ENCODE assay signal across 8 cellular contexts in genomic region chr11:44094260-44094868, GRCh38. TPM values are rescaled to one million over a fixed set of nuclear protein-coding genes. Genes with fewer than 3 reads are reported as not detected.
DNase-seq lines count a peak whose midpoint lies in the region; ATAC-seq and TF ChIP-seq lines count a peak whose summit lies in the region.

No MANE protein-coding gene starts in this region.

- H2BK20ac ChIP-seq in IMR-90 (ENCODE audit: low read depth, low read length) = no peak overlapping the region

- H2BK120ac ChIP-seq in IMR-90 (ENCODE audit: low read depth, low read length) = no peak overlapping the region

- no peak overlapping the region for H3K4me3 Mint-ChIP-seq in endodermal cell

- H3K27ac ChIP-seq in IMR-90 (ENCODE audit: insufficient read depth, low read length) = no peak overlapping the region
- no peak overlapping the region for H3K27ac ChIP-seq in endodermal cell (ENCODE audit: low read depth, low read length)

- peak; percentile 73 for TF ChIP-seq CTCF in GM12874 (IDR thresholded peaks at IDR 0.05; ENCODE audit: insufficient read depth, low read depth, low read length)
- TF ChIP-seq CTCF in IMR-90 (conservative IDR thresholded peaks at IDR 0.05; ENCODE audit: low read depth, low read length) = peak; percentile 80
- peak; percentile 89 for TF ChIP-seq CTCF in endodermal cell (conservative IDR thresholded peaks at IDR 0.05)

- CTCF ChIA-PET in IMR-90 (lab: Yijun Ruan, JAX) = interaction anchor here (0.6 to 3.5 kb wide), 13 partner anchors 9 to 443 kb away, joined by 3 to 29 read pairs (median 4); no protein-coding TSS in a partner anchor

- no peak overlapping the region for H3K18ac ChIP-seq in IMR-90 (ENCODE audit: low read depth, low read length)

- DNase-seq in IMR-90 (peak; percentile 81), NOMO-1 treated with dmso at 0.1 percent for 144 hours (lab: John Stamatoyannopoulos, UW; ENCODE audit: unreplicated experiment) (peak; percentile 1), endodermal cell (peak; percentile 93), midbrain (lab: John Stamatoyannopoulos, UW) (peak; percentile 87)
- peak; percentile 55 to 56 for DNase-seq in activated CD8-positive, alpha-beta memory T cell treated with anti-CD3 and anti-CD28 coated beads for 4 hours (ENCODE audit: low read depth in 2 of 2)
- peak; percentile 56 for DNase-seq in stimulated activated CD8-positive, alpha-beta memory T cell treated with anti-CD3 and anti-CD28 coated beads, Interleukin-4, amount 100 ng/mL, for 24 hours (ENCODE audit: low read depth)

- peaks cover 8% of the 10 kb centered on the region for H3K36me3 Mint-ChIP-seq in endodermal cell (ENCODE audit: low read depth)

- H3K79me1 ChIP-seq in IMR-90 (ENCODE audit: low read depth in 1 of 2, low read length in 2 of 2) = peaks cover 5 to 22% of the 10 kb centered on the region in 2 experiments

- H2AK5ac ChIP-seq in IMR-90 (ENCODE audit: low read depth, low read length) = no peak overlapping the region

- POLR2A ChIA-PET in IMR-90 (lab: Charles Lee; ENCODE audit: unreplicated experiment) = no interaction called here

- in situ Hi-C loops in IMR-90 (cut with MboI; ENCODE audit: low sequenced_read_pairs) = no loop called here

- no peaks in the 10 kb centered on the region for H3K9me3 ChIP-seq in IMR-90 (ENCODE audit: control insufficient read depth, insufficient read depth, low read length)
- H3K9me3 ChIP-seq in endodermal cell (ENCODE audit: control insufficient read depth, low read length) = peaks cover 6% of the 10 kb centered on the region

- TF ChIP-seq POLR2A in IMR-90 (IDR thresholded peaks at IDR 0.05; ENCODE audit: low read depth, low read length) = no peak

- no CpG with 5 or more reads among the region's 11 CpGs for WGBS in IMR-90 (ENCODE audit: extremely low coverage in 2 of 2, insufficient read length in 1 of 2), 2 experiments
- WGBS in endodermal cell (ENCODE audit: insufficient coverage in 1 of 2, insufficient read length in 1 of 2), 2 experiments = 51 to 56% methylated on average over 7 to 10 of the region's 11 CpGs

- peak; percentile 66 for TF ChIP-seq RAD21 in IMR-90 (IDR thresholded peaks at IDR 0.05; ENCODE audit: low read length)

- no peak overlapping the region for H3K4me3 ChIP-seq in IMR-90 (ENCODE audit: insufficient read depth, low read depth, low read length)
- H3K4me3 ChIP-seq in endodermal cell (ENCODE audit: low read length) = no peak overlapping the region

- H3K14ac ChIP-seq in IMR-90 (replicated peaks; ENCODE audit: low read depth, low read length) = no peak overlapping the region

- peaks cover 8% of the 10 kb centered on the region for H3K9me3 Mint-ChIP-seq in endodermal cell

- no peak overlapping the region for H3K4ac ChIP-seq in IMR-90 (ENCODE audit: low read depth, low read length)

- H3K9ac ChIP-seq in IMR-90 (ENCODE audit: low read depth, low read length) (no peak overlapping the region), endodermal cell (ENCODE audit: extremely low read depth, low read length, poor library complexity, severe bottlenecking) (no peak overlapping the region)

- no peaks in the 10 kb centered on the region for H3K9me1 ChIP-seq in IMR-90 (ENCODE audit: insufficient read depth, low read length)

- H3K23ac ChIP-seq in IMR-90 (ENCODE audit: low read depth, low read length) = no peak overlapping the region

- H3K4me1 Mint-ChIP-seq in endodermal cell = peaks cover 5% of the 10 kb centered on the region

- H3K27ac Mint-ChIP-seq in endodermal cell = no peak overlapping the region

- no TSS peak for BruUV-seq in IMR-90 (replicated peaks; lab: Mats Ljungman, UMichigan)

- H4K5ac ChIP-seq in IMR-90 (ENCODE audit: low read depth, low read length) = no peak overlapping the region

- peaks cover 2% of the 10 kb centered on the region for H3K27me3 Mint-ChIP-seq in endodermal cell (ENCODE audit: insufficient read depth)

- no peak overlapping the region for H3K4me2 ChIP-seq in IMR-90 (ENCODE audit: low read depth, low read length)

- H3K36me3 ChIP-seq in IMR-90 (ENCODE audit: control insufficient read depth, insufficient read depth, low read length) (no peaks in the 10 kb centered on the region), endodermal cell (ENCODE audit: control insufficient read depth, insufficient read depth, low read length) (no peaks in the 10 kb centered on the region)

- H3K27me3 ChIP-seq in IMR-90 (ENCODE audit: control insufficient read depth, insufficient read depth, low read length) = peaks cover 2% of the 10 kb centered on the region; the same call in 1 of the 2 replicates
- no peaks in the 10 kb centered on the region for H3K27me3 ChIP-seq in endodermal cell (ENCODE audit: control insufficient read depth, insufficient read depth, low read length, poor library complexity, severe bottlenecking)

- no peak overlapping the region for H2BK5ac ChIP-seq in IMR-90 (ENCODE audit: low read depth, low read length, poor library complexity, severe bottlenecking)

- no peak overlapping the region for H4K91ac ChIP-seq in IMR-90 (ENCODE audit: insufficient read depth, low read depth, low read length)

- H3K56ac ChIP-seq in IMR-90 (ENCODE audit: extremely low read depth, insufficient read depth, low read length) = no peak overlapping the region

- no peak overlapping the region for H2BK15ac ChIP-seq in IMR-90 (ENCODE audit: low read depth, low read length)

- intact Hi-C loops in IMR-90 (cut with micrococcal nuclease) = loop anchor here (1.0 to 10.0 kb wide), 2 partner anchors 444 to 520 kb away; no protein-coding TSS in a partner anchor

- peaks cover 7% of the 10 kb centered on the region; the same call in 1 of the 2 replicates for H4K20me1 ChIP-seq in IMR-90 (ENCODE audit: insufficient read depth, low read length)

- dilution Hi-C loops in IMR-90 (cut with HindIII; ENCODE audit: low sequenced_read_pairs, unreplicated experiment) = no loop called here

- H2AK9ac ChIP-seq in IMR-90 (replicated peaks; ENCODE audit: low read depth, low read length, poor library complexity) = no peak overlapping the region

- no peak overlapping the region for H4K8ac ChIP-seq in IMR-90 (ENCODE audit: low read depth in 2 of 2, low read length in 2 of 2)

- 0 out of 2 replicates have a peak, but pooled peaks have one; percentile 22 for ATAC-seq in IMR-90 (ENCODE audit: low read depth)
- ATAC-seq in GM19452 (IDR thresholded peaks at IDR 0.05; ENCODE audit: unreplicated experiment) = no peak

- H2AFZ ChIP-seq in IMR-90 (replicated peaks; ENCODE audit: low read length, poor library complexity) = no peak overlapping the region

- H3K4me1 ChIP-seq in IMR-90 (ENCODE audit: control insufficient read depth, insufficient read depth, low read length) = 0 out of 2 replicates have a peak, but pooled peaks cover 3% of the 10 kb centered on the region
- no peaks in the 10 kb centered on the region for H3K4me1 ChIP-seq in endodermal cell (ENCODE audit: control insufficient read depth, insufficient read depth, low read length)

TF ChIP-seq in IMR-90, 13 proteins besides CTCF, POLR2A, EP300 and RAD21:
- TF ChIP-seq SMC3 (IDR thresholded peaks at IDR 0.05; ENCODE audit: low read depth, low read length) = peak; percentile 59
- TF ChIP-seq, protein P1, sequence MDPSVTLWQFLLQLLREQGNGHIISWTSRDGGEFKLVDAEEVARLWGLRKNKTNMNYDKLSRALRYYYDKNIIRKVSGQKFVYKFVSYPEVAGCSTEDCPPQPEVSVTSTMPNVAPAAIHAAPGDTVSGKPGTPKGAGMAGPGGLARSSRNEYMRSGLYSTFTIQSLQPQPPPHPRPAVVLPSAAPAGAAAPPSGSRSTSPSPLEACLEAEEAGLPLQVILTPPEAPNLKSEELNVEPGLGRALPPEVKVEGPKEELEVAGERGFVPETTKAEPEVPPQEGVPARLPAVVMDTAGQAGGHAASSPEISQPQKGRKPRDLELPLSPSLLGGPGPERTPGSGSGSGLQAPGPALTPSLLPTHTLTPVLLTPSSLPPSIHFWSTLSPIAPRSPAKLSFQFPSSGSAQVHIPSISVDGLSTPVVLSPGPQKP (IDR thresholded peaks at IDR 0.05; ENCODE audit: borderline replicate concordance, low read depth, low read length) = no peak

RNA-seq across cellular contexts. Expression of gene EXT2, which starts 1.1 kb away (rescaled TPM):
- total RNA-seq in IMR-90 (2012; rRNA removed) (66.1 and 85.3 TPM in 2 replicates), endodermal cell (10 to 100 TPM; 47.7 to 60.3 TPM)
- polyA plus RNA-seq in IMR-90 (2012; rRNA removed) = 68.5 and 75.0 TPM in 2 replicates
- 56.0 and 72.5 TPM in 2 replicates for polyA plus RNA-seq in IMR-90 (2012; cell fraction: cytosol; rRNA removed)
- polyA plus RNA-seq in IMR-90 (2012; cell fraction: nucleus; rRNA removed; ENCODE audit: low replicate concordance) = 36.7 and 41.2 TPM in 2 replicates
- 55.8 TPM for polyA plus RNA-seq in endodermal cell (2013, experiment 1 of 2)
- polyA plus RNA-seq in endodermal cell (2013, experiment 2 of 2) = 54.9 TPM

RNA-seq across cellular contexts. Expression of gene ACCS, which starts 28.3 kb away (rescaled TPM):
- 1.4 and 1.8 TPM in 2 replicates for total RNA-seq in IMR-90 (2012; rRNA removed)
- 6.0 and 7.3 TPM in 2 replicates for polyA plus RNA-seq in IMR-90 (2012; rRNA removed)
- 2.0 and 2.8 TPM in 2 replicates for polyA plus RNA-seq in IMR-90 (2012; cell fraction: cytosol; rRNA removed)
- polyA plus RNA-seq in IMR-90 (2012; cell fraction: nucleus; rRNA removed; ENCODE audit: low replicate concordance) = 83.3 and 91.5 TPM in 2 replicates
- 10 to 100 TPM; 10.6 to 16.6 TPM for total RNA-seq in endodermal cell
- 5.1 TPM for polyA plus RNA-seq in endodermal cell (2013, experiment 1 of 2)
- 5.1 TPM for polyA plus RNA-seq in endodermal cell (2013, experiment 2 of 2)

RNA-seq across cellular contexts. Expression of gene ACCSL, which starts 46.6 kb away (rescaled TPM):
- not detected in 2 replicates for total RNA-seq in IMR-90 (2012; rRNA removed)
- not detected in 2 replicates for polyA plus RNA-seq in IMR-90 (2012; rRNA removed)
- not detected in 2 replicates for polyA plus RNA-seq in IMR-90 (2012; cell fraction: cytosol; rRNA removed)
- not detected in 2 replicates for polyA plus RNA-seq in IMR-90 (2012; cell fraction: nucleus; rRNA removed; ENCODE audit: low replicate concordance)
- total RNA-seq in endodermal cell = not detected
- polyA plus RNA-seq in endodermal cell (2013, experiment 1 of 2) = not detected
- not detected for polyA plus RNA-seq in endodermal cell (2013, experiment 2 of 2)

Comparison
In these comparisons a context has a peak if more than half of its experiments do, and no peak if none do; other contexts are left out.
1. DNase-seq: peak in every context shown above with its lines; median percentile 93 in endodermal cell; 87 in midbrain; 81 in IMR-90; 56 in stimulated activated CD8-positive, alpha-beta memory T cell treated with anti-CD3 and anti-CD28 coated beads, Interleukin-4, amount 100 ng/mL, for 24 hours; 56 in activated CD8-positive, alpha-beta memory T cell treated with anti-CD3 and anti-CD28 coated beads for 4 hours; 1 in NOMO-1 treated with dmso at 0.1 percent for 144 hours.